In the genomic region with DNA sequence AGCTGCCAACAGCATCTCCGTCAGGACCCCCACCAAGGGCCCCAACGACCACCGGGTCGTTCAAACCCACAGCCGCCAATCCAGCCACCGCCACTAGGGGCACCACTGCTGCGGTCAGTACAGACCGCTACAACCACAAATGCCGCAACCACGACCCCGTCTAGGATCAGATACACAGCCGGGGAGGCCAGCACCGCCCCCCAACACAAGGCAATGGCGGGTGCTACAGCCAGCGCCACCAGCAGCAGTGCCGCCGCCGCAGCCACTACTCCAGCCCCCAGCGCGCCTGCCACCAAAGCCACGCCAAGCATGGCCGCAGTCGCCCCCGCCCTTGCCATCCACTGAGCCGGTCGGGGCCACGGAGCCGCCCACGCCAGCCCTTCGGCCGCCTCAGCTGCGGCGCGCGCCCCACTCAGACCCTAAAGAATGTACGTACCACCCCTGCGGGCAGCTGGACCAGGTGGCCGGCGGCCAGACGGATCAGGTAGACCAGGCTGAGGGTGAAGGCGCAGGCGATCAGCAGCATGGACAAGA, we compare ENCODE assay signal across 7 cellular contexts. TPM values are rescaled to one million over a fixed set of nuclear protein-coding genes. Genes with fewer than 3 reads are reported as not detected.
DNase-seq lines count a peak whose midpoint lies in the region; ATAC-seq and TF ChIP-seq lines count a peak whose summit lies in the region.

No MANE protein-coding gene starts in this region.

- CTCF ChIA-PET in activated B cell treated with CpG ODN at 0.5 μM for 24 hours (lab: Charles Lee) = interaction anchor here (0.9 to 1.0 kb wide), 2 partner anchors 26 to 29 kb away, joined by 3 read pairs; no protein-coding TSS in a partner anchor

- ATAC-seq in GM18498 (IDR thresholded peaks at IDR 0.05; ENCODE audit: unreplicated experiment) (peak; percentile 38), HG02852 (IDR thresholded peaks at IDR 0.05; ENCODE audit: unreplicated experiment) (peak; percentile 26), activated B cell treated with CpG ODN at 0.5 μM for 24 hours (ENCODE audit: low read depth) (peak; percentile 38)

- intact Hi-C loops in activated B cell treated with CpG ODN at 0.5 μM for 24 hours (cut with micrococcal nuclease) = loop anchor here (1.0 to 10.0 kb wide), 10 partner anchors 112 to 1787 kb away; partner anchors contain the start of genes AKAP9, CDK14, CDK6 and FAM133B

- peak; percentile 59 for DNase-seq in NCI-H146 treated with DMSO at 0.1 percent for 48 hours (lab: John Stamatoyannopoulos, UW; ENCODE audit: unreplicated experiment)
- DNase-seq in activated B cell treated with CpG ODN at 0.5 μM for 24 hours = peak; percentile 68
- peak; percentile 62 to 72 for DNase-seq in cardiac fibroblast (ENCODE audit: low read depth in 2 of 2)
- DNase-seq in iris pigment epithelial cell (ENCODE audit: low read depth) = peak; percentile 52
- DNase-seq in stimulated activated CD4-positive, alpha-beta T cell treated with anti-CD3 and anti-CD28 coated beads, Interleukin-12 subunit alpha, Interleukin-12 subunit beta, amount 100 ng/mL, for 4 hours = peak; percentile 51

- H3K4me3 ChIP-seq in cardiac fibroblast (replicated peaks in 1 of 2; ENCODE audit: low read depth in 2 of 2, low read length in 2 of 2) = peak overlapping the region; percentile 92 to 93

- POLR2A ChIA-PET in activated B cell treated with CpG ODN at 0.5 μM for 24 hours (lab: Charles Lee) = interaction anchor here (0.9 to 1.9 kb wide), 7 partner anchors 46 to 394 kb away, joined by 3 to 17 read pairs (median 3); partner anchors contain the start of genes AKAP9, GATAD1, PEX1 and RBM48

- peak overlapping the region; percentile 100 for H3K27ac Mint-ChIP-seq in activated B cell treated with CpG ODN at 0.5 μM for 24 hours

- peaks cover 42% of the 10 kb centered on the region for H3K36me3 Mint-ChIP-seq in activated B cell treated with CpG ODN at 0.5 μM for 24 hours (ENCODE audit: low read depth)

- peak overlapping the region; percentile 99 for H3K4me3 Mint-ChIP-seq in activated B cell treated with CpG ODN at 0.5 μM for 24 hours

- H3K9me3 Mint-ChIP-seq in activated B cell treated with CpG ODN at 0.5 μM for 24 hours = no peaks in the 10 kb centered on the region

- H3K27me3 Mint-ChIP-seq in activated B cell treated with CpG ODN at 0.5 μM for 24 hours = no peaks in the 10 kb centered on the region

- peaks cover 47% of the 10 kb centered on the region for H3K4me1 Mint-ChIP-seq in activated B cell treated with CpG ODN at 0.5 μM for 24 hours

- TF ChIP-seq CTCF in activated B cell treated with CpG ODN at 0.5 μM for 24 hours (IDR thresholded peaks at IDR 0.05) (peak; percentile 31), cardiac fibroblast (IDR thresholded peaks at IDR 0.05; ENCODE audit: low read depth, low read length) (peak; percentile 86)

RNA-seq across cellular contexts. Expression of gene CYP51A1, which starts 0.5 kb away (rescaled TPM):
- total RNA-seq in activated B cell treated with CpG ODN at 0.5 μM for 24 hours = 90.9 and 92.8 TPM in 2 replicates

RNA-seq across cellular contexts. Expression of gene LRRD1, which starts 45.1 kb away (rescaled TPM):
- not detected in 2 replicates for total RNA-seq in activated B cell treated with CpG ODN at 0.5 μM for 24 hours

Comparison
In these comparisons a context has a peak if more than half of its experiments do, and no peak if none do; other contexts are left out.
1. Peak in every context shown above with its lines: DNase-seq, ATAC-seq and H3K4me3 ChIP-seq.